23 cellular contexts compared by ENCODE assay signal in the genomic region with DNA sequence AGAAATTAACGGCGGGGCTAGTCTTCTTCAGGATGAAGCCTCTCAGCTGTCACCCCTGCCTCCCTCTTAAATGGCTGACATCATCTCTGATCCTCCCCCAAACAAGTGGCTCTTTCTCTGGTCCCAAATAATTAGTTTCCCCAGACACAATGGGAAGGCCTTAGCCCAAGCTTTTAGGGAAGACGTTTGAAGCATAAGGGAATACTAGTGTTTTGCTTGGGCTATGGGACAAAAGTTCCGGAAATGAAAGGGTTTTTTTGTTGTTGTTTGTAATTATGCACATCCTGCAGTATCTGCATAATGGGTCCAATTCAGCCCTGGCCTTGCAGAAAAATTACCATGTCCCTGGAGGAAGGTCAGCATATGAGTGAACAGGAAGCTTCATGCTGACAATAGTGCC. TPM values are rescaled to one million over a fixed set of nuclear protein-coding genes. Genes with fewer than 3 reads are reported as not detected.
DNase-seq lines count a peak whose midpoint lies in the region; ATAC-seq and TF ChIP-seq lines count a peak whose summit lies in the region.
"Had no signal": no experiment of that assay in that cellular context is flagged by ENCODE, and none has a peak within 500 bp of the region (broad histone marks: within the 10 kb centered on the region; RNA-seq: fewer than 3 reads in every experiment).

No MANE protein-coding gene starts in this region.

- H3K27me3 ChIP-seq in thyroid gland: no peaks in the 10 kb centered on the region
- H3K27me3 ChIP-seq: BLaER1 had no signal

- peak overlapping the region; percentile 59 for H3K4me3 Mint-ChIP-seq in glutamatergic neuron (ENCODE audit: unreplicated experiment)
- H3K4me3 Mint-ChIP-seq: CD4-positive, alpha-beta memory T cell had no signal

- no peaks in the 10 kb centered on the region for H3K36me3 ChIP-seq in thyroid gland
- H3K36me3 ChIP-seq: BLaER1 had no signal

- no peaks in the 10 kb centered on the region for H3K9me3 ChIP-seq in thyroid gland
- H3K9me3 ChIP-seq: A549, BLaER1 had no signal

- ATAC-seq in HG03342 (IDR thresholded peaks at IDR 0.05; ENCODE audit: unreplicated experiment): no peak
- ATAC-seq: A549, HepG2, SK-N-SH treated with all-trans-retinoic acid at 6 μM for 48 hours had no signal

- H3K4me1 ChIP-seq in thyroid gland: peaks cover 55 to 58% of the 10 kb centered on the region in 2 donors
- H3K4me1 ChIP-seq: A549 had no signal

- peaks cover 11% of the 10 kb centered on the region for H3K36me3 Mint-ChIP-seq in glutamatergic neuron (ENCODE audit: unreplicated experiment)
- H3K36me3 Mint-ChIP-seq: CD4-positive, alpha-beta memory T cell had no signal

- peaks cover 9% of the 10 kb centered on the region for H3K27me3 Mint-ChIP-seq in glutamatergic neuron (ENCODE audit: unreplicated experiment)

- peak overlapping the region in 2 of 3 donors; percentile 44 to 78 for H3K27ac ChIP-seq in thyroid gland
- H3K27ac ChIP-seq: A549, BLaER1 had no signal

- DNase-seq in NCI-H748 (lab: John Stamatoyannopoulos, UW; ENCODE audit: unreplicated experiment): peak; percentile 44
- DNase-seq in NCI-H748 treated with DMSO at 0.1 percent for 48 hours (lab: John Stamatoyannopoulos, UW): no peak
- peak; percentile 69 for DNase-seq in NCI-H69 (lab: John Stamatoyannopoulos, UW)
- no peak for DNase-seq in glutamatergic neuron
- no peak for DNase-seq in thyroid gland
- DNase-seq in HEK293T (ENCODE audit: extremely low spot score): no peak
- DNase-seq in activated naive CD4-positive, alpha-beta T cell treated with Interleukin-2 at 50 U/mL for 16 hours: no peak
- DNase-seq: Calu3; CD4-positive, alpha-beta memory T cell; H7; KBM-7; NCI-H1105; NCI-H1694 treated with DMSO at 0.1 percent for 48 hours; NCI-H446; NCI-H774; RPMI8226; SHP77 treated with DMSO at 0.1 percent for 48 hours; T-helper 1 cell had no signal

- POLR2A ChIA-PET in HEK293T (lab: Yijun Ruan, JAX): no interaction called here

- CTCF ChIA-PET in HEK293T (lab: Yijun Ruan, JAX): no interaction called here

- TF ChIP-seq POLR2A in thyroid gland (IDR thresholded peaks at IDR 0.05): no peak

- no peak overlapping the region for H3K4me3 ChIP-seq in thyroid gland (replicated peaks in 1 of 3)
- H3K4me3 ChIP-seq: A549, BLaER1 had no signal

- no peak for TF ChIP-seq CTCF in glutamatergic neuron (IDR thresholded peaks at IDR 0.05; ENCODE audit: partially characterized antibody, unreplicated experiment)
- no peak for TF ChIP-seq CTCF in thyroid gland (IDR thresholded peaks at IDR 0.05)

- peak overlapping the region; percentile 88 for H3K27ac Mint-ChIP-seq in glutamatergic neuron (ENCODE audit: unreplicated experiment)
- H3K27ac Mint-ChIP-seq: CD4-positive, alpha-beta memory T cell had no signal

- peaks cover 6% of the 10 kb centered on the region for H3K9me3 Mint-ChIP-seq in glutamatergic neuron (ENCODE audit: unreplicated experiment)

- H3K4me1 Mint-ChIP-seq in glutamatergic neuron (ENCODE audit: low read depth, unreplicated experiment): peaks cover 62% of the 10 kb centered on the region
- H3K4me1 Mint-ChIP-seq: CD4-positive, alpha-beta memory T cell had no signal

- intact Hi-C loops in thyroid gland (cut with DNase I): no loop called here

- WGBS in thyroid gland, 2 donors: 75 to 81% methylated on average over 4 of the region's 4 CpGs

TF ChIP-seq in HEK293T, 16 proteins besides CTCF, POLR2A, EP300 and RAD21:
- TF ChIP-seq ELF4 (IDR thresholded peaks at IDR 0.05) (no peak), HDGF (IDR thresholded peaks at IDR 0.05; ENCODE audit: borderline replicate concordance) (no peak), FOXM1 (IDR thresholded peaks at IDR 0.05; ENCODE audit: borderline replicate concordance) (no peak), FOXK2 (IDR thresholded peaks at IDR 0.05) (no peak), FOXA1 (IDR thresholded peaks at IDR 0.05) (no peak), ARNT (IDR thresholded peaks at IDR 0.05) (no peak), BHLHE40 (IDR thresholded peaks at IDR 0.05; ENCODE audit: borderline replicate concordance) (no peak), SUZ12 (IDR thresholded peaks at IDR 0.05) (no peak)
- TF ChIP-seq, protein P1, sequence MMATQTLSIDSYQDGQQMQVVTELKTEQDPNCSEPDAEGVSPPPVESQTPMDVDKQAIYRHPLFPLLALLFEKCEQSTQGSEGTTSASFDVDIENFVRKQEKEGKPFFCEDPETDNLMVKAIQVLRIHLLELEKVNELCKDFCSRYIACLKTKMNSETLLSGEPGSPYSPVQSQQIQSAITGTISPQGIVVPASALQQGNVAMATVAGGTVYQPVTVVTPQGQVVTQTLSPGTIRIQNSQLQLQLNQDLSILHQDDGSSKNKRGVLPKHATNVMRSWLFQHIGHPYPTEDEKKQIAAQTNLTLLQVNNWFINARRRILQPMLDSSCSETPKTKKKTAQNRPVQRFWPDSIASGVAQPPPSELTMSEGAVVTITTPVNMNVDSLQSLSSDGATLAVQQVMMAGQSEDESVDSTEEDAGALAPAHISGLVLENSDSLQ (IDR thresholded peaks at IDR 0.05): no peak

RNA-seq across cellular contexts. Expression of gene STON2, which starts 13.7 kb away (rescaled TPM):
- total RNA-seq in glutamatergic neuron (ENCODE audit: unreplicated experiment): 278 TPM
- total RNA-seq in thyroid gland: 100 to 1,000 TPM in 2 of 4 donors, 10 to 100 TPM in 2; 69.8 to 202 (median 97.0) TPM
- total RNA-seq: CD4-positive, alpha-beta memory T cell had no signal

Comparison
In these comparisons a context has a peak if more than half of its experiments do, and no peak if none do; other contexts are left out.
1. DNase-seq: peak in NCI-H748 (single experiment) and NCI-H69 (single experiment); none in NCI-H748 treated with DMSO at 0.1 percent for 48 hours (single experiment), glutamatergic neuron (single experiment), thyroid gland (0 of 2), HEK293T (single experiment) and activated naive CD4-positive, alpha-beta T cell treated with Interleukin-2 at 50 U/mL for 16 hours (single experiment).